ENCODE assay signal across 10 cellular contexts in genomic region chr17:63645775-63646491, GRCh38. TPM values are rescaled to one million over a fixed set of nuclear protein-coding genes. Genes with fewer than 3 reads are reported as not detected.
DNase-seq lines count a peak whose midpoint lies in the region; ATAC-seq and TF ChIP-seq lines count a peak whose summit lies in the region.
"Had no signal": no experiment of that assay in that cellular context is flagged by ENCODE, and none has a peak within 500 bp of the region (broad histone marks: within the 10 kb centered on the region; RNA-seq: fewer than 3 reads in every experiment).

No MANE protein-coding gene starts in this region.

- H3K9ac ChIP-seq in mesenchymal stem cell (ENCODE audit: low read length): no peak overlapping the region

- H2AK5ac ChIP-seq in mesenchymal stem cell (ENCODE audit: low read length, severe bottlenecking): no peak overlapping the region

- no peaks in the 10 kb centered on the region for H3K27me3 Mint-ChIP-seq in CD4-positive, CD25-positive, alpha-beta regulatory T cell
- H3K27me3 Mint-ChIP-seq in activated naive CD8-positive, alpha-beta T cell treated with anti-CD3 and anti-CD28 coated beads, Interleukin-2, amount 50 U/mL, for 24 hours: no peaks in the 10 kb centered on the region

- no peak for TF ChIP-seq POLR2A in Peyer's patch (IDR thresholded peaks at IDR 0.05)

- no peak for DNase-seq in CD4-positive, CD25-positive, alpha-beta regulatory T cell
- no peak for DNase-seq in mesenchymal stem cell
- DNase-seq in stimulated activated naive CD4-positive, alpha-beta T cell (lab: John Stamatoyannopoulos, UW): no peak
- DNase-seq in activated naive CD8-positive, alpha-beta T cell treated with anti-CD3 and anti-CD28 coated beads, Interleukin-2, amount 50 U/mL, for 24 hours: no peak
- no peak for DNase-seq in Peyer's patch
- DNase-seq: nucleus accumbens had no signal

- H2AFZ ChIP-seq in mesenchymal stem cell (ENCODE audit: low read depth, low read length): no peak overlapping the region

- H2BK15ac ChIP-seq in mesenchymal stem cell (ENCODE audit: low read depth, poor library complexity, severe bottlenecking): no peak overlapping the region

- ATAC-seq in CD4-positive, CD25-positive, alpha-beta regulatory T cell (ENCODE audit: low read depth in 2 of 2): no peak
- peak; percentile 54 for ATAC-seq in GM19397 (IDR thresholded peaks at IDR 0.05; ENCODE audit: unreplicated experiment)
- peak; percentile 48 for ATAC-seq in HG03139 (IDR thresholded peaks at IDR 0.05; ENCODE audit: unreplicated experiment)
- ATAC-seq in esophagus mucosa: peak; percentile 85
- no peak for ATAC-seq in activated naive CD8-positive, alpha-beta T cell treated with anti-CD3 and anti-CD28 coated beads, Interleukin-2, amount 50 U/mL, for 24 hours

- H3K27ac Mint-ChIP-seq in CD4-positive, CD25-positive, alpha-beta regulatory T cell: peak overlapping the region in 2 of 3 donors; percentile 59 to 75
- H3K27ac Mint-ChIP-seq in activated naive CD8-positive, alpha-beta T cell treated with anti-CD3 and anti-CD28 coated beads, Interleukin-2, amount 50 U/mL, for 24 hours: no peak overlapping the region

- H3K4me3 ChIP-seq in CD4-positive, CD25-positive, alpha-beta regulatory T cell (ENCODE audit: low read depth, low read length): no peak overlapping the region
- H3K4me3 ChIP-seq in mesenchymal stem cell (ENCODE audit: insufficient read depth in 1 of 2, low read depth in 1 of 2, low read length in 2 of 2) (no peak overlapping the region), Peyer's patch (no peak overlapping the region)
- H3K4me3 ChIP-seq: SJSA1 had no signal

- H3K4me1 Mint-ChIP-seq in CD4-positive, CD25-positive, alpha-beta regulatory T cell: peaks cover 18 to 38% (median 29%) of the 10 kb centered on the region in 4 donors
- peaks cover 17% of the 10 kb centered on the region for H3K4me1 Mint-ChIP-seq in activated naive CD8-positive, alpha-beta T cell treated with anti-CD3 and anti-CD28 coated beads, Interleukin-2, amount 50 U/mL, for 24 hours

- no peak overlapping the region for H3K4ac ChIP-seq in mesenchymal stem cell (ENCODE audit: low read depth in 1 of 2, low read length in 2 of 2)

- H3K36me3 Mint-ChIP-seq in CD4-positive, CD25-positive, alpha-beta regulatory T cell: peaks cover 24% of the 10 kb centered on the region
- peaks cover 5% of the 10 kb centered on the region for H3K36me3 Mint-ChIP-seq in activated naive CD8-positive, alpha-beta T cell treated with anti-CD3 and anti-CD28 coated beads, Interleukin-2, amount 50 U/mL, for 24 hours (ENCODE audit: low read depth)

- no peaks in the 10 kb centered on the region for H3K27me3 ChIP-seq in CD4-positive, CD25-positive, alpha-beta regulatory T cell (ENCODE audit: control insufficient read depth, insufficient read depth, low read length)
- H3K27me3 ChIP-seq in mesenchymal stem cell (ENCODE audit: control insufficient read depth in 1 of 2, insufficient read depth in 1 of 2, low read length in 2 of 2): no peaks in the 10 kb centered on the region
- no peaks in the 10 kb centered on the region for H3K27me3 ChIP-seq in Peyer's patch
- H3K27me3 ChIP-seq: SJSA1 had no signal

- no peak overlapping the region for H3K14ac ChIP-seq in mesenchymal stem cell (ENCODE audit: low read length in 2 of 2)

- peaks cover 30% of the 10 kb centered on the region for H3K36me3 ChIP-seq in CD4-positive, CD25-positive, alpha-beta regulatory T cell (ENCODE audit: control insufficient read depth, insufficient read depth, low read length)
- H3K36me3 ChIP-seq in mesenchymal stem cell (ENCODE audit: control insufficient read depth in 1 of 2, insufficient read depth in 2 of 2, low read depth in 1 of 2, low read length in 2 of 2) (peaks cover 3 to 68% of the 10 kb centered on the region in 2 experiments), Peyer's patch (peaks cover 0 to 9% (median 0%) of the 10 kb centered on the region in 3 donors)

- H3K18ac ChIP-seq in mesenchymal stem cell (ENCODE audit: low read depth in 1 of 2, low read length in 2 of 2): no peak overlapping the region

- H3K4me1 ChIP-seq in CD4-positive, CD25-positive, alpha-beta regulatory T cell (ENCODE audit: control insufficient read depth, insufficient read depth, low read length, poor library complexity, severe bottlenecking): peaks cover 8% of the 10 kb centered on the region
- peaks cover 2% of the 10 kb centered on the region for H3K4me1 ChIP-seq in mesenchymal stem cell (ENCODE audit: control insufficient read depth, insufficient read depth, low read depth, low read length)
- no peaks in the 10 kb centered on the region for H3K4me1 ChIP-seq in Peyer's patch

- H2BK12ac ChIP-seq in mesenchymal stem cell (ENCODE audit: low read length in 2 of 2): no peak overlapping the region

- H4K91ac ChIP-seq in mesenchymal stem cell (ENCODE audit: low read length): no peak overlapping the region

- 95% methylated on average over 5 of the region's 5 CpGs for WGBS in mesenchymal stem cell

- no peak overlapping the region for H3K4me3 Mint-ChIP-seq in CD4-positive, CD25-positive, alpha-beta regulatory T cell
- no peak overlapping the region for H3K4me3 Mint-ChIP-seq in activated naive CD8-positive, alpha-beta T cell treated with anti-CD3 and anti-CD28 coated beads, Interleukin-2, amount 50 U/mL, for 24 hours

- no peak overlapping the region for H2BK120ac ChIP-seq in mesenchymal stem cell (ENCODE audit: low read depth, low read length)

- H4K8ac ChIP-seq in mesenchymal stem cell (ENCODE audit: low read length): no peak overlapping the region

- H3K79me1 ChIP-seq in mesenchymal stem cell (replicated peaks; ENCODE audit: low read length, poor library complexity, severe bottlenecking): peaks cover 12% of the 10 kb centered on the region

- no peak for TF ChIP-seq CTCF in Peyer's patch (IDR thresholded peaks at IDR 0.05)

- H2BK5ac ChIP-seq in mesenchymal stem cell (ENCODE audit: low read depth, low read length, poor library complexity, severe bottlenecking): no peak overlapping the region

- H3K9me3 Mint-ChIP-seq in CD4-positive, CD25-positive, alpha-beta regulatory T cell: no peaks in the 10 kb centered on the region
- H3K9me3 Mint-ChIP-seq in activated naive CD8-positive, alpha-beta T cell treated with anti-CD3 and anti-CD28 coated beads, Interleukin-2, amount 50 U/mL, for 24 hours: no peaks in the 10 kb centered on the region

- H3K23ac ChIP-seq in mesenchymal stem cell (ENCODE audit: low read length in 2 of 2): no peak overlapping the region

- no peak overlapping the region for H3K4me2 ChIP-seq in mesenchymal stem cell (ENCODE audit: low read length, poor library complexity, severe bottlenecking)

- no peaks in the 10 kb centered on the region for H3K9me3 ChIP-seq in CD4-positive, CD25-positive, alpha-beta regulatory T cell (ENCODE audit: control insufficient read depth in 2 of 2, low read length in 2 of 2)
- H3K9me3 ChIP-seq in mesenchymal stem cell (ENCODE audit: control insufficient read depth, low read length): no peaks in the 10 kb centered on the region
- no peaks in the 10 kb centered on the region for H3K9me3 ChIP-seq in Peyer's patch
- H3K9me3 ChIP-seq: SJSA1 had no signal

- H3K27ac ChIP-seq in CD4-positive, CD25-positive, alpha-beta regulatory T cell (ENCODE audit: insufficient read depth, low read length, poor library complexity, severe bottlenecking): no peak overlapping the region
- H3K27ac ChIP-seq in mesenchymal stem cell (ENCODE audit: low read length, poor library complexity, severe bottlenecking) (no peak overlapping the region), Peyer's patch (peak overlapping the region in 1 of 4 donors; percentile 51)
- H3K27ac ChIP-seq: SJSA1 had no signal

RNA-seq across cellular contexts. Expression of gene MAP3K3, which starts 23.7 kb away (rescaled TPM):
- 72.9 TPM for total RNA-seq in CD4-positive, CD25-positive, alpha-beta regulatory T cell
- polyA plus RNA-seq in CD4-positive, CD25-positive, alpha-beta regulatory T cell: 10 to 100 TPM; 24.2 to 30.4 (median 27.6) TPM
- 9.2 TPM for total RNA-seq in esophagus mucosa
- 16.9 TPM for polyA plus RNA-seq in mesenchymal stem cell (2013, experiment 1 of 2)
- polyA plus RNA-seq in mesenchymal stem cell (2013, experiment 2 of 2): 17.1 TPM
- 10 to 100 TPM; 17.3 to 61.9 (median 39.2) TPM for total RNA-seq in Peyer's patch

RNA-seq across cellular contexts. Expression of gene TACO1, which starts 45.2 kb away (rescaled TPM):
- total RNA-seq in CD4-positive, CD25-positive, alpha-beta regulatory T cell: 9.3 TPM
- 10 to 100 TPM; 19.3 to 27.3 (median 23.0) TPM for polyA plus RNA-seq in CD4-positive, CD25-positive, alpha-beta regulatory T cell
- 18.0 TPM for total RNA-seq in esophagus mucosa
- 15.9 TPM for polyA plus RNA-seq in mesenchymal stem cell (2013, experiment 1 of 2)
- polyA plus RNA-seq in mesenchymal stem cell (2013, experiment 2 of 2): 15.5 TPM
- 10 to 100 TPM; 12.4 to 38.7 (median 36.0) TPM for total RNA-seq in Peyer's patch

RNA-seq across cellular contexts. Expression of gene LIMD2, which starts 54.0 kb away (rescaled TPM):
- total RNA-seq in CD4-positive, CD25-positive, alpha-beta regulatory T cell: 634 TPM
- 100 to 1,000 TPM; 408 to 478 (median 445) TPM for polyA plus RNA-seq in CD4-positive, CD25-positive, alpha-beta regulatory T cell
- total RNA-seq in esophagus mucosa (2.8 TPM), Peyer's patch (10 to 100 TPM in 3 of 4 donors, 1 to 10 TPM in 1; 9.9 to 79.2 (median 12.6) TPM)
- 34.6 TPM for polyA plus RNA-seq in mesenchymal stem cell (2013, experiment 1 of 2)
- polyA plus RNA-seq in mesenchymal stem cell (2013, experiment 2 of 2): 32.7 TPM

Comparison
In these comparisons a context has a peak if more than half of its experiments do, and no peak if none do; other contexts are left out.
1. ATAC-seq: peak in GM19397 (single experiment), HG03139 (single experiment) and esophagus mucosa (single experiment); none in CD4-positive, CD25-positive, alpha-beta regulatory T cell (0 of 2) and activated naive CD8-positive, alpha-beta T cell treated with anti-CD3 and anti-CD28 coated beads, Interleukin-2, amount 50 U/mL, for 24 hours (single experiment).